ENCODE assay signal across 34 cellular contexts in the genomic region with DNA sequence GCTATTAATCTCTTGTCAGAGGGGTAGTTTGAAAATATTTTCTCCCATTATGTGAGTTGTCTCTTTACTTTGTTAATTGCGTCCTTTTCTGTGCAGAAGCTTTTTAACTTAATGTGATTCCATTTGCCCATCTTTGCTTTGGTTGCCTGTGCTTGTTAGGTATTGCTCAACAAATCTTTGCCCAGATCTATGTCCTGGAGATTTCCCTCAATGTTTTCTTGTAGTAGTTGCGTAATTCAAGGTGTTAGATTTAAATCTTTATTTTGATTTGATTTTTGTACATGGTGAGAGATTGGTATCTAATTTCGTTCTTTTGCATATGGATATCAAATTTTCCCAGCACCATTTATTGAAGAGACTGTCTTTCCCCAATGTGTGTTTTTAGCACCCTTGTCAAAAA.
A peak's percentile ranks its signal among the peaks of the same experiment; 100 is the strongest.
DNase-seq lines count a peak whose midpoint lies in the region; ATAC-seq, FAIRE-seq and TF ChIP-seq lines count a peak whose summit lies in the region.
"Had no signal": no experiment of that assay in that cellular context is flagged by ENCODE, and none has a peak within 500 bp of the region (broad histone marks: within the 10 kb centered on the region; RNA-seq: fewer than 3 reads in every experiment).

No MANE protein-coding gene starts in this region.

- H2BK12ac ChIP-seq in H1 (ENCODE audit: low read depth, low read length) = no peak overlapping the region

- WGBS in HepG2 (ENCODE audit: low lambda C conversion rate) = 0% methylated on average over 3 of the region's 3 CpGs
- WGBS in right lobe of liver (ENCODE audit: insufficient coverage, low coverage, low lambda C conversion rate, missing lambda C conversion rate) = 62% methylated on average over 3 of the region's 3 CpGs
- no CpG with 5 or more reads among the region's 3 CpGs for WGBS in IMR-90 (ENCODE audit: extremely low coverage in 2 of 2, insufficient read length in 1 of 2), 2 experiments
- 92% methylated on average over 3 of the region's 3 CpGs; no CpG with 5 or more reads in 1 of the 2 experiments for WGBS in H1 (ENCODE audit: extremely low coverage in 1 of 2, insufficient coverage in 1 of 2, insufficient read length in 1 of 2, insufficient replicate concordance in 2 of 2, low coverage in 1 of 2, low lambda C conversion rate in 2 of 2, missing lambda C conversion rate in 1 of 2), 2 experiments
- 27% methylated on average over 3 of the region's 3 CpGs for WGBS in mammary epithelial cell (ENCODE audit: low coverage, missing lambda C conversion rate)

- in situ Hi-C loops in HepG2 (cut with HindIII; ENCODE audit: extremely low pct_ligation_motif_present, low pct_unique_long_range_greater_than_20kb) = no loop called here
- in situ Hi-C loops in IMR-90 (cut with MboI; ENCODE audit: low sequenced_read_pairs) = no loop called here
- in situ Hi-C loops in mammary epithelial cell (cut with MboI; ENCODE audit: low sequenced_read_pairs in 2 of 2) = no loop called here
- in situ Hi-C loops in brain microvascular endothelial cell (cut with HindIII; ENCODE audit: low pct_ligation_motif_present, low sequenced_read_pairs) = no loop called here

- H2BK15ac ChIP-seq in IMR-90 (ENCODE audit: low read depth, low read length) (no peak overlapping the region), H1 (ENCODE audit: low read length) (no peak overlapping the region)

- POLR2A ChIA-PET in HepG2 (lab: Yijun Ruan, JAX) = no interaction called here
- POLR2A ChIA-PET in IMR-90 (lab: Charles Lee; ENCODE audit: unreplicated experiment) = no interaction called here
- POLR2A ChIA-PET in H1 (lab: Charles Lee; ENCODE audit: partially characterized antibody) = no interaction called here

- H3K9ac ChIP-seq in HepG2 (ENCODE audit: insufficient read depth, low read depth, low read length) (no peak overlapping the region), IMR-90 (ENCODE audit: low read depth, low read length) (no peak overlapping the region), H1 (replicated peaks in 1 of 4; ENCODE audit: extremely low read depth in 1 of 4, low read depth in 3 of 4, low read length in 3 of 4) (no peak overlapping the region), mammary epithelial cell (ENCODE audit: insufficient read depth, low read length) (no peak overlapping the region)
- H3K9ac ChIP-seq: BLaER1; BLaER1 treated with 17β-estradiol and CSF1 and Interleukin-3, amounts not matched to agents 10 nM and 100 nM had no signal

- no peak overlapping the region for H3K4me3 ChIP-seq in HepG2 (replicated peaks in 1 of 3; ENCODE audit: insufficient read depth in 1 of 3, low read depth in 2 of 3, low read length in 3 of 3)
- H3K4me3 ChIP-seq in right lobe of liver = no peak overlapping the region
- H3K4me3 ChIP-seq in IMR-90 (ENCODE audit: insufficient read depth, low read depth, low read length) = no peak overlapping the region
- no peak overlapping the region for H3K4me3 ChIP-seq in bronchial epithelial cell (ENCODE audit: low read depth, low read length)
- H3K4me3 ChIP-seq in H1 (ENCODE audit: extremely low read depth in 1 of 4, insufficient read depth in 2 of 4, low read depth in 3 of 4, low read length in 4 of 4) = no peak overlapping the region
- no peak overlapping the region for H3K4me3 ChIP-seq in mammary epithelial cell (replicated peaks in 1 of 3; ENCODE audit: insufficient read depth in 1 of 3, low read depth in 2 of 3, low read length in 3 of 3)
- no peak overlapping the region for H3K4me3 ChIP-seq in brain microvascular endothelial cell (ENCODE audit: low read depth, low read length)
- H3K4me3 ChIP-seq: A549; BLaER1; BLaER1 treated with 17β-estradiol and CSF1 and Interleukin-3, amounts not matched to agents 10 nM and 100 nM had no signal

- no TSS peak for BruUV-seq in HepG2 (replicated peaks; lab: Mats Ljungman, UMichigan)
- no TSS peak for BruUV-seq in IMR-90 (replicated peaks; lab: Mats Ljungman, UMichigan)
- no TSS peak for BruUV-seq in mammary epithelial cell (replicated peaks; lab: Mats Ljungman, UMichigan)

- peaks cover 78% of the 10 kb centered on the region for H3K9me3 ChIP-seq in HepG2 (ENCODE audit: low read length)
- H3K9me3 ChIP-seq in right lobe of liver = no peaks in the 10 kb centered on the region
- peaks cover 8% of the 10 kb centered on the region for H3K9me3 ChIP-seq in IMR-90 (ENCODE audit: control insufficient read depth, insufficient read depth, low read length)
- H3K9me3 ChIP-seq in H1 (ENCODE audit: insufficient read depth in 2 of 2, low read depth in 1 of 2, low read length in 1 of 2) = peaks cover 9 to 15% of the 10 kb centered on the region in 2 experiments
- H3K9me3 ChIP-seq in mammary epithelial cell (replicated peaks; ENCODE audit: insufficient read depth, low read length) = peaks cover 3% of the 10 kb centered on the region
- H3K9me3 ChIP-seq: A549, BE2C, Caco-2 had no signal

- H3K27me3 ChIP-seq in HepG2 (ENCODE audit: control insufficient read depth in 1 of 2, insufficient read depth in 2 of 2, low read length in 2 of 2) (no peaks in the 10 kb centered on the region), right lobe of liver (no peaks in the 10 kb centered on the region), IMR-90 (ENCODE audit: control insufficient read depth, insufficient read depth, low read length) (no peaks in the 10 kb centered on the region), bronchial epithelial cell (ENCODE audit: control insufficient read depth, insufficient read depth, low read length) (no peaks in the 10 kb centered on the region), H1 (replicated peaks in 1 of 4; ENCODE audit: control insufficient read depth in 3 of 4, extremely low read depth in 1 of 4, insufficient read depth in 3 of 4, low read length in 3 of 4) (no peaks in the 10 kb centered on the region), mammary epithelial cell (ENCODE audit: insufficient read depth, low read length) (no peaks in the 10 kb centered on the region), brain microvascular endothelial cell (replicated peaks) (no peaks in the 10 kb centered on the region)
- H3K27me3 ChIP-seq: BE2C; BLaER1; BLaER1 treated with 17β-estradiol and CSF1 and Interleukin-3, amounts not matched to agents 10 nM and 100 nM had no signal

- no peaks in the 10 kb centered on the region for H3K9me1 ChIP-seq in IMR-90 (ENCODE audit: insufficient read depth, low read length)

- H3K27ac ChIP-seq in HepG2 (ENCODE audit: extremely low read length, insufficient read depth, low read length) (no peak overlapping the region), right lobe of liver (no peak overlapping the region), IMR-90 (ENCODE audit: insufficient read depth, low read length) (no peak overlapping the region), H1 (ENCODE audit: low read depth, low read length) (no peak overlapping the region), mammary epithelial cell (ENCODE audit: insufficient read depth, low read depth, low read length) (no peak overlapping the region), brain microvascular endothelial cell (no peak overlapping the region)
- H3K27ac ChIP-seq: 22Rv1; A549; BLaER1; BLaER1 treated with 17β-estradiol and CSF1 and Interleukin-3, amounts not matched to agents 10 nM and 100 nM; C4-2B had no signal

- CTCF ChIA-PET in HepG2 (lab: Yijun Ruan, JAX; ENCODE audit: low intra/inter-chr PET ratio, low total read pairs) (no interaction called here), IMR-90 (lab: Yijun Ruan, JAX) (no interaction called here), H1 (lab: Charles Lee; ENCODE audit: partially characterized antibody) (interaction anchor here (1.1 kb wide), 1 partner anchor 9 kb away, joined by 4 read pairs; no protein-coding TSS in a partner anchor), mammary epithelial cell (lab: Charles Lee; ENCODE audit: low non-redundant PET) (no interaction called here)

- H3K4ac ChIP-seq in IMR-90 (ENCODE audit: low read depth, low read length) (no peak overlapping the region), H1 (replicated peaks; ENCODE audit: insufficient read length, low read depth, low read length) (no peak overlapping the region)

- no peak overlapping the region for H2AK9ac ChIP-seq in IMR-90 (replicated peaks; ENCODE audit: low read depth, low read length, poor library complexity)

- no peaks in the 10 kb centered on the region for H3K4me1 ChIP-seq in HepG2 (ENCODE audit: insufficient read depth, low read length)
- no peaks in the 10 kb centered on the region for H3K4me1 ChIP-seq in right lobe of liver
- no peaks in the 10 kb centered on the region for H3K4me1 ChIP-seq in IMR-90 (ENCODE audit: control insufficient read depth, insufficient read depth, low read length)
- no peaks in the 10 kb centered on the region for H3K4me1 ChIP-seq in H1 (replicated peaks in 1 of 4; ENCODE audit: control insufficient read depth in 3 of 4, insufficient read depth in 4 of 4, low read length in 3 of 4)
- H3K4me1 ChIP-seq in mammary epithelial cell (ENCODE audit: insufficient read depth, low read length) = no peaks in the 10 kb centered on the region
- H3K4me1 ChIP-seq: A549; BE2C; BLaER1; BLaER1 treated with 17β-estradiol and CSF1 and Interleukin-3, amounts not matched to agents 10 nM and 100 nM; Caco-2 had no signal

- H4K20me1 ChIP-seq in HepG2 (ENCODE audit: insufficient read depth, low read length) (no peaks in the 10 kb centered on the region), IMR-90 (ENCODE audit: insufficient read depth, low read length) (no peaks in the 10 kb centered on the region), H1 (replicated peaks in 1 of 2; ENCODE audit: control insufficient read depth in 1 of 2, insufficient read depth in 2 of 2, low read length in 2 of 2) (no peaks in the 10 kb centered on the region), mammary epithelial cell (ENCODE audit: insufficient read depth, low read length) (no peaks in the 10 kb centered on the region)
- H4K20me1 ChIP-seq: BLaER1; BLaER1 treated with 17β-estradiol and CSF1 and Interleukin-3, amounts not matched to agents 10 nM and 100 nM had no signal

- no peak overlapping the region for H3K56ac ChIP-seq in IMR-90 (ENCODE audit: extremely low read depth, insufficient read depth, low read length)
- no peak overlapping the region for H3K56ac ChIP-seq in H1 (replicated peaks; ENCODE audit: insufficient read length, low read depth, low read length)

- H2AK5ac ChIP-seq in IMR-90 (ENCODE audit: low read depth, low read length) = no peak overlapping the region
- no peak overlapping the region for H2AK5ac ChIP-seq in H1 (ENCODE audit: low read depth, low read length)

- TF ChIP-seq RAD21 in HepG2 (CRISPR knock-in tag; IDR thresholded peaks at IDR 0.05) (no peak), IMR-90 (IDR thresholded peaks at IDR 0.05; ENCODE audit: low read length) (no peak), H1 (IDR thresholded peaks at IDR 0.05 in 1 of 2, conservative IDR thresholded peaks at IDR 0.05 in 1 of 2; ENCODE audit: low read depth in 2 of 2, low read length in 2 of 2) (no peak)

- ATAC-seq in HepG2 = no peak
- ATAC-seq in right lobe of liver = no peak
- no peak for ATAC-seq in IMR-90 (ENCODE audit: low read depth)
- ATAC-seq: A549; CD8-positive, alpha-beta T cell had no signal

- no peak overlapping the region for H4K8ac ChIP-seq in IMR-90 (ENCODE audit: low read depth in 2 of 2, low read length in 2 of 2)
- H4K8ac ChIP-seq in H1 (ENCODE audit: extremely low read depth, insufficient read depth, low read length) = no peak overlapping the region

- H4K91ac ChIP-seq in IMR-90 (ENCODE audit: insufficient read depth, low read depth, low read length) = no peak overlapping the region
- no peak overlapping the region for H4K91ac ChIP-seq in H1 (replicated peaks; ENCODE audit: insufficient read length, low read length)

- H3K23me2 ChIP-seq in H1 (ENCODE audit: low read depth, low read length) = no peaks in the 10 kb centered on the region

- FAIRE-seq in HepG2 (lab: Jason Lieb, UNC) (no peak), bronchial epithelial cell (lab: Jason Lieb, UNC) (no peak), H1 (lab: Jason Lieb, UNC) (no peak)
- FAIRE-seq: A549, D721Med had no signal

- H3K23ac ChIP-seq in IMR-90 (ENCODE audit: low read depth, low read length) (no peak overlapping the region), H1 (ENCODE audit: insufficient read length) (no peak overlapping the region)

- DNase-seq in HepG2 (ENCODE audit: low spot score) = no peak
- DNase-seq in right lobe of liver = no peak
- DNase-seq in IMR-90 = no peak
- peak; percentile 1 for DNase-seq in bronchial epithelial cell (ENCODE audit: low read depth)
- no peak for DNase-seq in H1 (ENCODE audit: low read depth in 1 of 2, low spot score in 2 of 2)
- no peak for DNase-seq in COLO668 (lab: John Stamatoyannopoulos, UW; ENCODE audit: unreplicated experiment)
- DNase-seq in mammary epithelial cell = no peak
- no peak for DNase-seq in brain microvascular endothelial cell
- DNase-seq: 8988T; ACHN; AML-193; BE2C; C1 segment of cervical spinal cord; Caco-2; Calu3; CD4-positive, alpha-beta memory T cell; CD4-positive, alpha-beta T cell; CD4-positive, CD25-positive, alpha-beta regulatory T cell; CD8-positive, alpha-beta memory T cell; CD8-positive, alpha-beta T cell; COR-L47; DMS 273 treated with DMSO at 0.1 percent for 48 hours; DMS153; DMS53; DMS79; DMS79 treated with DMSO at 0.1 percent for 48 hours; DND-41; EL had no signal

- intact Hi-C loops in HepG2 (cut with micrococcal nuclease; ENCODE audit: unreplicated experiment) (no loop called here), right lobe of liver (cut with DNase I) (no loop called here), IMR-90 (cut with micrococcal nuclease) (no loop called here), mammary epithelial cell (cut with micrococcal nuclease) (no loop called here)

- H4K5ac ChIP-seq in IMR-90 (ENCODE audit: low read depth, low read length) (no peak overlapping the region), H1 (ENCODE audit: insufficient read length, low read depth, low read length) (no peak overlapping the region)

- H3K79me1 ChIP-seq in IMR-90 (ENCODE audit: low read depth in 1 of 2, low read length in 2 of 2) (no peaks in the 10 kb centered on the region), H1 (ENCODE audit: low read depth, low read length) (no peaks in the 10 kb centered on the region)

- H2BK120ac ChIP-seq in IMR-90 (ENCODE audit: low read depth, low read length) (no peak overlapping the region), H1 (replicated peaks; ENCODE audit: low read depth, low read length) (no peak overlapping the region)

- H3K4me2 ChIP-seq in HepG2 (ENCODE audit: low read depth, low read length) = no peak overlapping the region
- H3K4me2 ChIP-seq in IMR-90 (ENCODE audit: low read depth, low read length) = no peak overlapping the region
- H3K4me2 ChIP-seq in H1 (ENCODE audit: insufficient read depth in 1 of 2, low read depth in 2 of 2, low read length in 2 of 2) = no peak overlapping the region
- H3K4me2 ChIP-seq in mammary epithelial cell (ENCODE audit: insufficient read depth, low read depth, low read length) = no peak overlapping the region
- H3K4me2 ChIP-seq: A549; BLaER1; BLaER1 treated with 17β-estradiol and CSF1 and Interleukin-3, amounts not matched to agents 10 nM and 100 nM had no signal

- TF ChIP-seq POLR2A in HepG2 (IDR thresholded peaks at IDR 0.05; ENCODE audit: insufficient read depth in 1 of 2, low read depth in 2 of 2, low read length in 2 of 2) (no peak), right lobe of liver (IDR thresholded peaks at IDR 0.05) (no peak), IMR-90 (IDR thresholded peaks at IDR 0.05; ENCODE audit: low read depth, low read length) (no peak), H1 (IDR thresholded peaks at IDR 0.05; ENCODE audit: control extremely low read depth in 1 of 2, low read depth in 2 of 2, low read length in 2 of 2) (no peak)

- no peak for TF ChIP-seq EP300 in HepG2 (IDR thresholded peaks at IDR 0.05; ENCODE audit: low read depth in 2 of 2, low read length in 2 of 2)
- no peak for TF ChIP-seq EP300 in HepG2 (CRISPR knock-in tag; IDR thresholded peaks at IDR 0.05; ENCODE audit: borderline replicate concordance)
- no peak for TF ChIP-seq EP300 in H1 (IDR thresholded peaks at IDR 0.05; ENCODE audit: borderline replicate concordance in 1 of 2, low read depth in 2 of 2, low read length in 2 of 2)

- TF ChIP-seq CTCF in HepG2 (CRISPR knock-in tag; IDR thresholded peaks at IDR 0.05) (no peak), right lobe of liver (IDR thresholded peaks at IDR 0.05) (no peak), IMR-90 (conservative IDR thresholded peaks at IDR 0.05; ENCODE audit: low read depth, low read length) (no peak), bronchial epithelial cell (IDR thresholded peaks at IDR 0.05; ENCODE audit: insufficient read depth, low read length, severe bottlenecking) (no peak), H1 (IDR thresholded peaks at IDR 0.05; ENCODE audit: control extremely low read depth in 1 of 3, insufficient read depth in 1 of 3, low read depth in 1 of 3, low read length in 3 of 3) (no peak), mammary epithelial cell (conservative IDR thresholded peaks at IDR 0.05 in 1 of 2, IDR thresholded peaks at IDR 0.05 in 1 of 2; ENCODE audit: extremely low read depth in 1 of 2, insufficient read depth in 1 of 2, low read depth in 1 of 2, low read length in 2 of 2) (no peak), brain microvascular endothelial cell (IDR thresholded peaks at IDR 0.05; ENCODE audit: low read depth, low read length, missing control alignments) (no peak)

- no peak overlapping the region for H2BK20ac ChIP-seq in IMR-90 (ENCODE audit: low read depth, low read length)
- no peak overlapping the region for H2BK20ac ChIP-seq in H1 (ENCODE audit: low read length)

- H2BK5ac ChIP-seq in IMR-90 (ENCODE audit: low read depth, low read length, poor library complexity, severe bottlenecking) (no peak overlapping the region), H1 (ENCODE audit: low read depth, low read length) (no peak overlapping the region)

- H2AFZ ChIP-seq in HepG2 (ENCODE audit: low read length) = no peak overlapping the region
- H2AFZ ChIP-seq in IMR-90 (replicated peaks; ENCODE audit: low read length, poor library complexity) = no peak overlapping the region
- H2AFZ ChIP-seq in H1 (ENCODE audit: low read length) = no peak overlapping the region
- no peak overlapping the region for H2AFZ ChIP-seq in mammary epithelial cell (ENCODE audit: low read depth, low read length)

- H3K14ac ChIP-seq in IMR-90 (replicated peaks; ENCODE audit: low read depth, low read length) = no peak overlapping the region
- H3K14ac ChIP-seq in H1 (ENCODE audit: insufficient read length) = no peak overlapping the region

- no peak overlapping the region for H3K18ac ChIP-seq in IMR-90 (ENCODE audit: low read depth, low read length)
- no peak overlapping the region for H3K18ac ChIP-seq in H1 (ENCODE audit: extremely low read depth, low read length)

- dilution Hi-C loops in IMR-90 (cut with HindIII; ENCODE audit: low sequenced_read_pairs, unreplicated experiment) = no loop called here
- dilution Hi-C loops in mammary epithelial cell (cut with HindIII; ENCODE audit: low sequenced_read_pairs) = no loop called here

- H3K36me3 ChIP-seq in HepG2 (replicated peaks in 1 of 2; ENCODE audit: control insufficient read depth in 1 of 2, insufficient read depth in 2 of 2, low read length in 2 of 2) (no peaks in the 10 kb centered on the region), right lobe of liver (no peaks in the 10 kb centered on the region), IMR-90 (ENCODE audit: control insufficient read depth, insufficient read depth, low read length) (no peaks in the 10 kb centered on the region), bronchial epithelial cell (ENCODE audit: control insufficient read depth, insufficient read depth, low read length) (no peaks in the 10 kb centered on the region), H1 (ENCODE audit: control insufficient read depth in 2 of 4, insufficient read depth in 4 of 4, low read length in 3 of 4) (no peaks in the 10 kb centered on the region), mammary epithelial cell (ENCODE audit: insufficient read depth, low read length) (no peaks in the 10 kb centered on the region), brain microvascular endothelial cell (replicated peaks) (no peaks in the 10 kb centered on the region)
- H3K36me3 ChIP-seq: BE2C; BLaER1; BLaER1 treated with 17β-estradiol and CSF1 and Interleukin-3, amounts not matched to agents 10 nM and 100 nM had no signal

- H3K79me2 ChIP-seq in HepG2 (ENCODE audit: insufficient read depth, low read length) = no peaks in the 10 kb centered on the region
- no peaks in the 10 kb centered on the region for H3K79me2 ChIP-seq in H1 (ENCODE audit: control insufficient read depth in 1 of 2, insufficient read depth in 2 of 2, low read length in 2 of 2)
- no peaks in the 10 kb centered on the region for H3K79me2 ChIP-seq in mammary epithelial cell (ENCODE audit: insufficient read depth, low read length)
